Comparison of ENCODE assay signal across 11 cellular contexts in the genomic region with DNA sequence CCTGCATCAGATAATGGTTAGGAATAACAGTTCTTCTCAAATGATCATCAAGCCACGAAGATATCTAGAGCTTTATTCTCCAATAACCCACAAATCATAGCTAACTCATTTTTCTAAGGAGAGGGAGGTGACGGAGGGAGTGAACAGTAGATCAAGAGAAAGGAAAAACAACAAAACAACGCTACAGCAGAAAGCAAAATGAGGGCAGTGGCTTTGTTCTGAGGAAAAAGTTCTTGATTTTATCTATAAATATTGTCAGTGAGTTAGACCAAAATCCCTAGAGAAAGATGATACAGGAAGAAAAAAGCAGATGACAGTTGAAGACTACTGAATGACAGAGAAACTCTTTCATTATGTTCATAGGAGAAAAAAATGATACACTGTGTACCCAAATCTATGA.
"Had no signal": no experiment of that assay in that cellular context is flagged by ENCODE, and none has a peak within 500 bp of the region (broad histone marks: within the 10 kb centered on the region; RNA-seq: fewer than 3 reads in every experiment).

No MANE protein-coding gene starts in this region.

- H3K27me3 ChIP-seq: esophagus muscularis mucosa, transverse colon had no signal

- ATAC-seq: lower lobe of right lung, SK-N-SH treated with all-trans-retinoic acid at 6 μM for 48 hours had no signal

- DNase-seq: activated gamma-delta T cell treated with Interleukin-2 at 50 U/mL for 16 hours, foreskin fibroblast, glutamatergic neuron, lower lobe of right lung, substantia nigra, transverse colon had no signal

- H3K36me3 ChIP-seq: lower lobe of right lung had no signal

- H3K4me3 Mint-ChIP-seq: mesothelial cell of epicardium had no signal

- H3K9me3 ChIP-seq: esophagus muscularis mucosa, lower lobe of right lung, transverse colon had no signal

- H3K27ac Mint-ChIP-seq: mesothelial cell of epicardium had no signal

- H3K4me3 ChIP-seq: esophagus muscularis mucosa, lower lobe of right lung, skin epidermis, transverse colon had no signal

- H3K9me3 Mint-ChIP-seq: mesothelial cell of epicardium had no signal

- H3K27ac ChIP-seq: esophagus muscularis mucosa, lower lobe of right lung, parathyroid adenoma, skin epidermis, transverse colon had no signal

- H3K4me1 ChIP-seq: lower lobe of right lung, parathyroid adenoma had no signal
